ENCODE assay signal across 12 cellular contexts in the genomic region with DNA sequence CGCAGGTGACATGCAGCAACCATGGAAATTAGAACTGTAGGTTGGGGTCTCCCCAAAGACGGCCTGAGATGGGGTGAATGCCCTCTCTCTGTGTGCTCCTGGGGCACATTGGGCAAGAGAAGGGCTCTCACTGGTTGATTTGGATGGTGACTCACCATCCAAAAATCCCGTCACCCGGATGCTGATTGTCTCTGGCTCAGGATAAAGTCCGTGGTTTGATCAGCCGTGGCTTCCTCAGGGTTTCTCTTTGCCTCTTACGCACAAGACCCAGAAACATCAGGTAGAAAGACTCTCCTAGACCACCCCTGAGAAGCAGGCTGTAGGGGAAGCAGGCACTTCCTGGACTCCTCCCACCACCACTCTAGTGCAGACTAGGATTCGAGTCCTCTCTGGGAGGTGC.
DNase-seq lines count a peak whose midpoint lies in the region; ATAC-seq and TF ChIP-seq lines count a peak whose summit lies in the region.
"Had no signal": no experiment of that assay in that cellular context is flagged by ENCODE, and none has a peak within 500 bp of the region (broad histone marks: within the 10 kb centered on the region; RNA-seq: fewer than 3 reads in every experiment).

No MANE protein-coding gene starts in this region.

- H3K36me3 ChIP-seq in breast epithelium, result no peaks in the 10 kb centered on the region
- no peaks in the 10 kb centered on the region for H3K36me3 ChIP-seq in tibial artery

- peaks cover 5 to 22% (median 11%) of the 10 kb centered on the region in 5 donors for H3K27me3 Mint-ChIP-seq in naive thymus-derived CD8-positive, alpha-beta T cell

- POLR2A ChIA-PET in naive thymus-derived CD8-positive, alpha-beta T cell (lab: Charles Lee), result no interaction called here

- no peak for TF ChIP-seq CTCF in breast epithelium (IDR thresholded peaks at IDR 0.05)
- no peak for TF ChIP-seq CTCF in tibial artery (IDR thresholded peaks at IDR 0.05)

- intact Hi-C loops in breast epithelium (cut with DNase I; ENCODE audit: low total_unique reads) (loop anchor here (5.0 kb wide), 1 partner anchor 447 kb away; no protein-coding TSS in a partner anchor), tibial artery (cut with DNase I; ENCODE audit: low total_unique reads) (no loop called here)

- no peak for TF ChIP-seq POLR2A in breast epithelium (IDR thresholded peaks at IDR 0.05)

- H3K9me3 ChIP-seq in breast epithelium, result no peaks in the 10 kb centered on the region
- no peaks in the 10 kb centered on the region for H3K9me3 ChIP-seq in tibial artery

- ATAC-seq in naive thymus-derived CD8-positive, alpha-beta T cell, result no peak

- H3K27ac ChIP-seq in breast epithelium (peak overlapping the region; percentile 67 to 83), tibial artery (peak overlapping the region in 1 of 2 donors; percentile 50)

- H3K27ac Mint-ChIP-seq in naive thymus-derived CD8-positive, alpha-beta T cell, result no peak overlapping the region

- H3K27me3 ChIP-seq in breast epithelium (no peaks in the 10 kb centered on the region), tibial artery (no peaks in the 10 kb centered on the region)

- no peak overlapping the region for H3K4me3 Mint-ChIP-seq in naive thymus-derived CD8-positive, alpha-beta T cell

- no peaks in the 10 kb centered on the region for H3K36me3 Mint-ChIP-seq in naive thymus-derived CD8-positive, alpha-beta T cell

- H3K4me1 ChIP-seq in breast epithelium, result peaks cover 0 to 8% of the 10 kb centered on the region in 2 donors
- peaks cover 0 to 30% (median 27%) of the 10 kb centered on the region in 4 donors for H3K4me1 ChIP-seq in tibial artery

- peaks cover 0 to 2% (median 0%) of the 10 kb centered on the region in 9 donors for H3K9me3 Mint-ChIP-seq in naive thymus-derived CD8-positive, alpha-beta T cell

- DNase-seq in M059J (ENCODE audit: low read depth) (peak; percentile 45), breast epithelium (ENCODE audit: low spot score in 2 of 2) (peak in 1 of 2 donors; percentile 49), kidney tubule cell (ENCODE audit: low spot score) (peak; percentile 35), tibial artery (no peak), MV-4-11 (lab: John Stamatoyannopoulos, UW) (no peak)
- DNase-seq in naive thymus-derived CD8-positive, alpha-beta T cell, result no peak
- DNase-seq in activated effector memory CD4-positive, alpha-beta T cell treated with Interleukin-2 at 50 U/mL for 16 hours, result no peak
- DNase-seq: activated CD4-positive, alpha-beta T cell treated with anti-CD3 and anti-CD28 coated beads for 1 hour; activated gamma-delta T cell; effector CD4-positive, alpha-beta T cell; NCI-H345; stimulated activated CD4-positive, alpha-beta T cell treated with anti-CD3 and anti-CD28 coated beads, Interleukin-12 subunit alpha, Interleukin-12 subunit beta, amount 100 ng/mL, for 4 hours had no signal

- H3K4me3 ChIP-seq in breast epithelium (peak overlapping the region in 2 of 3 donors; percentile 25 to 59), tibial artery (peak overlapping the region; percentile 24 to 30)

- H3K4me1 Mint-ChIP-seq in naive thymus-derived CD8-positive, alpha-beta T cell, result no peaks in the 10 kb centered on the region

Comparison
In these comparisons a context has a peak if more than half of its experiments do, and no peak if none do; other contexts are left out.
1. DNase-seq: peak in M059J (single experiment) and kidney tubule cell (single experiment); none in tibial artery (0 of 2), MV-4-11 (single experiment), naive thymus-derived CD8-positive, alpha-beta T cell (0 of 10) and activated effector memory CD4-positive, alpha-beta T cell treated with Interleukin-2 at 50 U/mL for 16 hours (single experiment).